8 cellular contexts compared by ENCODE assay signal in genomic region chr2:62056341-62056740, GRCh38.
"Had no signal": no experiment of that assay in that cellular context is flagged by ENCODE, and none has a peak within 500 bp of the region (broad histone marks: within the 10 kb centered on the region; RNA-seq: fewer than 3 reads in every experiment).

No MANE protein-coding gene starts in this region.

- H3K27ac ChIP-seq: GM23248 had no signal

- DNase-seq: GM23248, H9, HCEC 1CT, IMR-90, KG1 had no signal

- FAIRE-seq: H1, H54, K562 had no signal

- H2AFZ ChIP-seq: GM23248 had no signal

- ATAC-seq: K562 had no signal

- H3K4me3 ChIP-seq: GM23248, K562 had no signal

- H3K9ac ChIP-seq: GM23248 had no signal
